ENCODE assay signal across 30 cellular contexts in genomic region chr17:58677204-58677880, GRCh38. TPM values are rescaled to one million over a fixed set of nuclear protein-coding genes. Genes with fewer than 3 reads are reported as not detected.
DNase-seq lines count a peak whose midpoint lies in the region; ATAC-seq, FAIRE-seq and TF ChIP-seq lines count a peak whose summit lies in the region.
"Had no signal": no experiment of that assay in that cellular context is flagged by ENCODE, and none has a peak within 500 bp of the region (broad histone marks: within the 10 kb centered on the region; RNA-seq: fewer than 3 reads in every experiment).

No MANE protein-coding gene starts in this region.

- H3K4me3 ChIP-seq in A549 = no peak overlapping the region
- H3K4me3 ChIP-seq in fibroblast of mammary gland (ENCODE audit: control insufficient read depth, low read depth, low read length) = no peak overlapping the region
- H3K4me3 ChIP-seq: GM23338, lung, upper lobe of left lung had no signal

- POLR2A ChIA-PET in A549 (lab: Yijun Ruan, JAX) = interaction anchor here (0.6 to 1.4 kb wide), 5 partner anchors 9 to 604 kb away, joined by 3 to 11 read pairs (median 3); no protein-coding TSS in a partner anchor

- FAIRE-seq in A549 (lab: Jason Lieb, UNC) (no peak), H54 (lab: Jason Lieb, UNC) (peak; percentile 52)
- FAIRE-seq: endometrium, frontal cortex, GM12891, GM19239, keratinocyte, RCC 7860 had no signal

- ATAC-seq in A549 = peak in 1 of 2 experiments; percentile 38; a peak in 3 of 6 replicates
- ATAC-seq: GM23338, SK-N-SH treated with all-trans-retinoic acid at 6 μM for 48 hours had no signal

- H3K4me1 ChIP-seq in A549 = peaks cover 10% of the 10 kb centered on the region
- H3K4me1 ChIP-seq: upper lobe of left lung had no signal

- H3K27me3 Mint-ChIP-seq in T-helper 2 cell treated with Interferon-gamma antibody and Interleukin-4, amounts not matched to agents 5 μg/mL and 100 μg/mL, for 36 hours (ENCODE audit: low read depth) = peaks cover 7% of the 10 kb centered on the region
- H3K27me3 Mint-ChIP-seq: activated naive CD4-positive, alpha-beta T cell treated with anti-CD3 and anti-CD28 coated beads, Interleukin-2, amount 50 U/mL, for 24 hours had no signal

- no peak overlapping the region for H3K4me3 Mint-ChIP-seq in T-helper 2 cell treated with Interferon-gamma antibody and Interleukin-4, amounts not matched to agents 5 μg/mL and 100 μg/mL, for 36 hours
- H3K4me3 Mint-ChIP-seq: activated naive CD4-positive, alpha-beta T cell treated with anti-CD3 and anti-CD28 coated beads, Interleukin-2, amount 50 U/mL, for 24 hours; brain; GM23338 had no signal

- H3K4me2 ChIP-seq in A549 = peak overlapping the region; percentile 31; the same call in 1 of the 3 replicates
- H3K4me2 ChIP-seq: GM23338 had no signal

- no peak overlapping the region for H3K27ac ChIP-seq in A549
- H3K27ac ChIP-seq: C4-2B, upper lobe of left lung had no signal

- 78% methylated on average over 4 of the region's 4 CpGs for WGBS in A549 (ENCODE audit: missing lambda C conversion rate)

- H3K4me1 Mint-ChIP-seq in T-helper 2 cell treated with Interferon-gamma antibody and Interleukin-4, amounts not matched to agents 5 μg/mL and 100 μg/mL, for 36 hours (ENCODE audit: low read depth) = no peaks in the 10 kb centered on the region
- H3K4me1 Mint-ChIP-seq: activated naive CD4-positive, alpha-beta T cell treated with anti-CD3 and anti-CD28 coated beads, Interleukin-2, amount 50 U/mL, for 24 hours; brain had no signal

- no peaks in the 10 kb centered on the region for H3K9me3 Mint-ChIP-seq in T-helper 2 cell treated with Interferon-gamma antibody and Interleukin-4, amounts not matched to agents 5 μg/mL and 100 μg/mL, for 36 hours
- H3K9me3 Mint-ChIP-seq: activated naive CD4-positive, alpha-beta T cell treated with anti-CD3 and anti-CD28 coated beads, Interleukin-2, amount 50 U/mL, for 24 hours; brain; GM23338 had no signal

- CTCF ChIA-PET in A549 (lab: Yijun Ruan, JAX) = interaction anchor here (1.0 kb wide), 1 partner anchor 158 kb away, joined by 3 read pairs; no protein-coding TSS in a partner anchor

- no peak for TF ChIP-seq RAD21 in A549 (conservative IDR thresholded peaks at IDR 0.05 in 1 of 2, IDR thresholded peaks at IDR 0.05 in 1 of 2)

- no peak for TF ChIP-seq POLR2A in A549 (IDR thresholded peaks at IDR 0.05; ENCODE audit: low read length)
- TF ChIP-seq POLR2A in H54 (IDR thresholded peaks at IDR 0.05; ENCODE audit: low read depth, low read length) = no peak

- H3K36me3 Mint-ChIP-seq in T-helper 2 cell treated with Interferon-gamma antibody and Interleukin-4, amounts not matched to agents 5 μg/mL and 100 μg/mL, for 36 hours (ENCODE audit: low read depth) = no peaks in the 10 kb centered on the region
- H3K36me3 Mint-ChIP-seq: activated naive CD4-positive, alpha-beta T cell treated with anti-CD3 and anti-CD28 coated beads, Interleukin-2, amount 50 U/mL, for 24 hours; brain had no signal

- H3K27ac Mint-ChIP-seq in T-helper 2 cell treated with Interferon-gamma antibody and Interleukin-4, amounts not matched to agents 5 μg/mL and 100 μg/mL, for 36 hours = no peak overlapping the region
- H3K27ac Mint-ChIP-seq: activated naive CD4-positive, alpha-beta T cell treated with anti-CD3 and anti-CD28 coated beads, Interleukin-2, amount 50 U/mL, for 24 hours; brain; GM23338 had no signal

- TF ChIP-seq EP300 in A549 (IDR thresholded peaks at IDR 0.05) = no peak

- DNase-seq in A549 (ENCODE audit: low read depth in 1 of 2, low spot score in 1 of 2) (peak in 1 of 2 experiments; percentile 16), H54 (ENCODE audit: insufficient read length, low spot score) (peak; percentile 34), amniotic epithelial cell (ENCODE audit: low read depth) (peak; percentile 50), fibroblast of mammary gland (ENCODE audit: low read depth) (peak; percentile 68), Ammon's horn (ENCODE audit: low spot score) (no peak), DMS79 (lab: John Stamatoyannopoulos, UW) (no peak), anterior cingulate cortex (lab: John Stamatoyannopoulos, UW) (no peak)
- DNase-seq in T-helper 2 cell treated with Interferon-gamma antibody and Interleukin-4, amounts not matched to agents 5 μg/mL and 100 μg/mL, for 36 hours (ENCODE audit: low spot score) = no peak
- DNase-seq: activated T-cell treated with anti-CD3 and anti-CD28 coated beads, Interleukin-2, amount 50 U/mL, for 48 hours; cortex of kidney; DMS 273 treated with DMSO at 0.1 percent for 48 hours; GF-D8; hypothalamus; Karpas-422; NCI-H2029; NCI-H446; T1000; upper lobe of left lung had no signal

- TF ChIP-seq CTCF in A549 (IDR thresholded peaks at IDR 0.05) (no peak), fibroblast of mammary gland (conservative IDR thresholded peaks at IDR 0.05; ENCODE audit: control insufficient read depth, insufficient read depth, low read depth, low read length) (no peak)

- no peaks in the 10 kb centered on the region for H3K9me3 ChIP-seq in A549
- H3K9me3 ChIP-seq: upper lobe of left lung had no signal

TF ChIP-seq in A549, 52 proteins besides CTCF, POLR2A, EP300 and RAD21:
- TF ChIP-seq, protein P1, sequence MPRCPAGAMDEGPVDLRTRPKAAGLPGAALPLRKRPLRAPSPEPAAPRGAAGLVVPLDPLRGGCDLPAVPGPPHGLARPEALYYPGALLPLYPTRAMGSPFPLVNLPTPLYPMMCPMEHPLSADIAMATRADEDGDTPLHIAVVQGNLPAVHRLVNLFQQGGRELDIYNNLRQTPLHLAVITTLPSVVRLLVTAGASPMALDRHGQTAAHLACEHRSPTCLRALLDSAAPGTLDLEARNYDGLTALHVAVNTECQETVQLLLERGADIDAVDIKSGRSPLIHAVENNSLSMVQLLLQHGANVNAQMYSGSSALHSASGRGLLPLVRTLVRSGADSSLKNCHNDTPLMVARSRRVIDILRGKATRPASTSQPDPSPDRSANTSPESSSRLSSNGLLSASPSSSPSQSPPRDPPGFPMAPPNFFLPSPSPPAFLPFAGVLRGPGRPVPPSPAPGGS (IDR thresholded peaks at IDR 0.05) = no peak
- TF ChIP-seq JUNB (IDR thresholded peaks at IDR 0.05) (no peak), HEYL (CRISPR knock-in tag; IDR thresholded peaks at IDR 0.05) (no peak), ZFP36 (IDR thresholded peaks at IDR 0.05; ENCODE audit: borderline replicate concordance, partially characterized antibody) (no peak), BHLHE40 (IDR thresholded peaks at IDR 0.05; ENCODE audit: low read depth, low read length) (no peak), NPAS2 (CRISPR knock-in tag; IDR thresholded peaks at IDR 0.05; ENCODE audit: borderline replicate concordance) (no peak), KDM1A (IDR thresholded peaks at IDR 0.05; ENCODE audit: low read depth) (no peak), EHMT2 (IDR thresholded peaks at IDR 0.05; ENCODE audit: low read depth) (no peak), CEBPB (IDR thresholded peaks at IDR 0.05) (no peak), ZC3H11A (IDR thresholded peaks at IDR 0.05) (no peak), REST (IDR thresholded peaks at IDR 0.05) (no peak), ZNF302 (CRISPR knock-in tag; IDR thresholded peaks at IDR 0.05) (no peak), MAZ (IDR thresholded peaks at IDR 0.05; ENCODE audit: borderline replicate concordance, low read depth, low read length) (no peak)
TF ChIP-seq in A549: peak in this region for 0.

RNA-seq across cellular contexts. Expression of gene TEX14, which starts 14.5 kb away (rescaled TPM):
- polyA plus RNA-seq in A549 (2011; rRNA removed) = 0.12 TPM in 2 replicates
- 0.04 and 0.05 TPM in 2 replicates for polyA plus RNA-seq in A549 (2012; cell fraction: cytosol; rRNA removed)
- polyA plus RNA-seq in A549 (2012; cell fraction: nucleus; rRNA removed) = 0.04 and 0.07 TPM in 2 replicates
- polyA plus RNA-seq in A549 (2017; fragmentation: RNase III; extraction: RNeasy Plus Mini Kit Qiagen cat#74134 plus additional on column Dnase treatment) = 0.03 to 0.08 TPM (median 0.04 TPM) in 3 replicates
- 0.04 and 0.05 TPM in 2 replicates for polyA minus RNA-seq in A549 (2011; rRNA and poly(A)+ RNA removed)

RNA-seq across cellular contexts. Expression of gene RAD51C, which starts 15.1 kb away (rescaled TPM):
- 96.7 and 121 TPM in 2 replicates for polyA plus RNA-seq in A549 (2011; rRNA removed)
- polyA plus RNA-seq in A549 (2012; cell fraction: cytosol; rRNA removed) = 46.0 and 55.9 TPM in 2 replicates
- polyA plus RNA-seq in A549 (2012; cell fraction: nucleus; rRNA removed) = 15.0 and 24.2 TPM in 2 replicates
- 83.4 to 96.0 TPM (median 91.3 TPM) in 3 replicates for polyA plus RNA-seq in A549 (2017; fragmentation: RNase III; extraction: RNeasy Plus Mini Kit Qiagen cat#74134 plus additional on column Dnase treatment)
- 21.7 and 26.4 TPM in 2 replicates for polyA minus RNA-seq in A549 (2011; rRNA and poly(A)+ RNA removed)

Comparison
In these comparisons a context has a peak if more than half of its experiments do, and no peak if none do; other contexts are left out.
1. DNase-seq: peak in H54 (single experiment), amniotic epithelial cell (single experiment) and fibroblast of mammary gland (single experiment); none in Ammon's horn (single experiment), DMS79 (single experiment), anterior cingulate cortex (0 of 58) and T-helper 2 cell treated with Interferon-gamma antibody and Interleukin-4, amounts not matched to agents 5 μg/mL and 100 μg/mL, for 36 hours (single experiment).